In genomic region chr4:147860960-147861359, GRCh38 we compare ENCODE assay signal across 21 cellular contexts.
DNase-seq lines count a peak whose midpoint lies in the region; ATAC-seq lines count a peak whose summit lies in the region.
"Had no signal": no experiment of that assay in that cellular context is flagged by ENCODE, and none has a peak within 500 bp of the region (broad histone marks: within the 10 kb centered on the region; RNA-seq: fewer than 3 reads in every experiment).

No MANE protein-coding gene starts in this region.

- peak; percentile 72 for DNase-seq in Right ventricle myocardium inferior (ENCODE audit: missing footprints)
- DNase-seq in cardiac septum (ENCODE audit: low spot score): no peak
- DNase-seq in left ventricle myocardium superior: peak; percentile 67
- DNase-seq in sciatic nerve (ENCODE audit: low spot score): no peak
- DNase-seq in SHP77 (lab: John Stamatoyannopoulos, UW): no peak
- DNase-seq in kidney glomerular epithelial cell (lab: John Stamatoyannopoulos, UW): no peak
- DNase-seq in KG1 (lab: John Stamatoyannopoulos, UW): no peak
- no peak for DNase-seq in DMS 273 (lab: John Stamatoyannopoulos, UW; ENCODE audit: unreplicated experiment)
- DNase-seq: 8988T; activated effector memory CD4-positive, alpha-beta T cell treated with Interleukin-2 at 50 U/mL for 16 hours; activated T-cell treated with anti-CD3 and anti-CD28 coated beads for 4 hours; CD4-positive, CD25-positive, alpha-beta regulatory T cell; Karpas-422; left colon; mesendoderm; naive thymus-derived CD4-positive, alpha-beta T cell; NCI-H1436; NCI-H446; occipital lobe; stimulated activated CD4-positive, alpha-beta T cell treated with anti-CD3 and anti-CD28 coated beads, Interleukin-2, amount 100 ng/mL, for 24 hours; T-helper 2 cell had no signal

- intact Hi-C loops in Right ventricle myocardium inferior (cut with DNase I): loop anchor here (10.0 kb wide), 1 partner anchor 46 kb away; no protein-coding TSS in a partner anchor
- intact Hi-C loops in cardiac septum (cut with DNase I): loop anchor here (5.0 to 10.0 kb wide), 2 partner anchors 129 to 246 kb away; partner anchors contain the start of genes ARHGAP10 and TMEM184C
- intact Hi-C loops in left ventricle myocardium superior (cut with micrococcal nuclease): no loop called here
- intact Hi-C loops in sciatic nerve (cut with DNase I): loop anchor here (10.0 kb wide), 1 partner anchor 126 kb away; the partner anchor contains the start of gene ARHGAP10

- peak; percentile 67 for ATAC-seq in Right ventricle myocardium inferior
- peak; percentile 71 for ATAC-seq in left ventricle myocardium superior
- ATAC-seq in sciatic nerve: peak; percentile 3
- ATAC-seq: left colon; naive thymus-derived CD4-positive, alpha-beta T cell had no signal

Comparison
In these comparisons a context has a peak if more than half of its experiments do, and no peak if none do; other contexts are left out.
1. DNase-seq: peak in Right ventricle myocardium inferior (single experiment) and left ventricle myocardium superior (single experiment); none in cardiac septum (single experiment), sciatic nerve (single experiment), SHP77 (0 of 2), kidney glomerular epithelial cell (single experiment), KG1 (single experiment) and DMS 273 (single experiment).
2. ATAC-seq: peak in every context shown above with its lines; median percentile 71 in left ventricle myocardium superior; 67 in Right ventricle myocardium inferior; 3 in sciatic nerve.